In genomic region chr18:24118750-24119577, GRCh38 we compare ENCODE assay signal across 8 cellular contexts. TPM values are rescaled to one million over a fixed set of nuclear protein-coding genes. Genes with fewer than 3 reads are reported as not detected.
DNase-seq lines count a peak whose midpoint lies in the region; ATAC-seq, FAIRE-seq and TF ChIP-seq lines count a peak whose summit lies in the region.

No MANE protein-coding gene starts in this region.

- H4K20me1 ChIP-seq in endothelial cell of umbilical vein (replicated peaks; ENCODE audit: control insufficient read depth, extremely low read depth, insufficient read depth, low read length): no peaks in the 10 kb centered on the region

- H3K79me2 ChIP-seq in endothelial cell of umbilical vein (ENCODE audit: control insufficient read depth, insufficient read depth, low read length): no peaks in the 10 kb centered on the region

- no peak overlapping the region for H3K4me3 Mint-ChIP-seq in activated CD8-positive, alpha-beta memory T cell treated with anti-CD3 and anti-CD28 coated beads, Interleukin-2, amount 10 ng/mL, durations not matched to agents 7 days and 5 days
- no peak overlapping the region for H3K4me3 Mint-ChIP-seq in naive thymus-derived CD4-positive, alpha-beta T cell
- no peak overlapping the region for H3K4me3 Mint-ChIP-seq in stimulated activated effector memory CD8-positive, alpha-beta T cell treated with anti-CD3 and anti-CD28 coated beads, Interleukin-12 subunit alpha, Interleukin-12 subunit beta, amount 100 ng/mL, for 72 hours

- BruUV-seq in endothelial cell of umbilical vein (replicated peaks; lab: Mats Ljungman, UMichigan): no TSS peak

- H3K4me1 ChIP-seq in endothelial cell of umbilical vein (ENCODE audit: control insufficient read depth, extremely low read depth, insufficient read depth, low read length): no peaks in the 10 kb centered on the region
- H3K4me1 ChIP-seq in naive thymus-derived CD4-positive, alpha-beta T cell (ENCODE audit: control insufficient read depth in 2 of 2, insufficient read depth in 2 of 2, low read length in 2 of 2): peaks cover 0 to 6% of the 10 kb centered on the region in 2 donors

- no peak overlapping the region for H3K27ac ChIP-seq in endothelial cell of umbilical vein (ENCODE audit: insufficient read depth, low read depth, low read length)
- no peak overlapping the region for H3K27ac ChIP-seq in naive thymus-derived CD4-positive, alpha-beta T cell (ENCODE audit: low read depth, low read length)

- intact Hi-C loops in endothelial cell of umbilical vein (cut with micrococcal nuclease): loop anchor here (1.0 to 10.0 kb wide), 5 partner anchors 104 to 602 kb away; partner anchors contain the start of gene TTC39C
- intact Hi-C loops in naive thymus-derived CD4-positive, alpha-beta T cell (cut with micrococcal nuclease): loop anchor here (1.0 to 5.0 kb wide), 14 partner anchors 42 to 622 kb away; partner anchors contain the start of gene RMC1 (in 1 of the 2)

- peak; percentile 85 for DNase-seq in Ammon's horn (ENCODE audit: low spot score)
- DNase-seq in HS-27A (ENCODE audit: low read depth): peak; percentile 51
- DNase-seq in NOMO-1 treated with dmso at 0.1 percent for 144 hours (lab: John Stamatoyannopoulos, UW; ENCODE audit: unreplicated experiment): peak; percentile 5
- DNase-seq in activated CD8-positive, alpha-beta memory T cell treated with anti-CD3 and anti-CD28 coated beads, Interleukin-2, amount 10 ng/mL, durations not matched to agents 7 days and 5 days: peak; percentile 84
- DNase-seq in endothelial cell of umbilical vein (ENCODE audit: low read depth, low spot score): peak; percentile 81
- DNase-seq in naive thymus-derived CD4-positive, alpha-beta T cell: peak; percentile 49 to 82 (median 74)
- peak; percentile 64 to 84 for DNase-seq in stimulated activated effector memory CD8-positive, alpha-beta T cell treated with anti-CD3 and anti-CD28 coated beads, Interleukin-12 subunit alpha, Interleukin-12 subunit beta, amount 100 ng/mL, for 72 hours (ENCODE audit: low spot score in 2 of 2)

- no peaks in the 10 kb centered on the region for H3K36me3 ChIP-seq in endothelial cell of umbilical vein (ENCODE audit: control insufficient read depth in 2 of 2, extremely low read depth in 1 of 2, insufficient read depth in 2 of 2, low read length in 2 of 2)
- H3K36me3 ChIP-seq in naive thymus-derived CD4-positive, alpha-beta T cell (ENCODE audit: control insufficient read depth in 2 of 3, insufficient read depth in 3 of 3, low read length in 3 of 3): peaks cover 15 to 82% (median 24%) of the 10 kb centered on the region in 3 experiments

- no peak overlapping the region for H3K4me3 ChIP-seq in endothelial cell of umbilical vein (replicated peaks in 1 of 3; ENCODE audit: insufficient read depth in 1 of 3, low read depth in 1 of 3, low read length in 3 of 3)
- H3K4me3 ChIP-seq in naive thymus-derived CD4-positive, alpha-beta T cell (ENCODE audit: low read length): no peak overlapping the region

- dilution Hi-C loops in endothelial cell of umbilical vein (cut with MboI; ENCODE audit: extremely low pct_ligation_motif_present, low sequenced_read_pairs): loop anchor here (25.0 kb wide), 1 partner anchor 507 kb away; no protein-coding TSS in a partner anchor

- no peak overlapping the region for H2AFZ ChIP-seq in endothelial cell of umbilical vein (ENCODE audit: low read depth, low read length)

- CTCF ChIA-PET in activated CD8-positive, alpha-beta memory T cell treated with anti-CD3 and anti-CD28 coated beads, Interleukin-2, amount 10 ng/mL, durations not matched to agents 7 days and 5 days (lab: Charles Lee): interaction anchor here (0.7 to 1.5 kb wide), 7 partner anchors 31 to 307 kb away, joined by 3 to 6 read pairs (median 3); no protein-coding TSS in a partner anchor
- CTCF ChIA-PET in endothelial cell of umbilical vein (lab: Charles Lee): interaction anchor here (0.7 to 1.1 kb wide), 8 partner anchors 11 to 497 kb away, joined by 3 to 6 read pairs (median 3); no protein-coding TSS in a partner anchor
- CTCF ChIA-PET in naive thymus-derived CD4-positive, alpha-beta T cell (lab: Charles Lee): interaction anchor here (0.7 to 2.0 kb wide), 6 partner anchors 10 to 520 kb away, joined by 3 to 13 read pairs (median 4); no protein-coding TSS in a partner anchor

- no peaks in the 10 kb centered on the region for H3K9me1 ChIP-seq in endothelial cell of umbilical vein (replicated peaks; ENCODE audit: control insufficient read depth, extremely low read depth, insufficient read depth, low read length)

- peak; percentile 66 to 74 for TF ChIP-seq CTCF in endothelial cell of umbilical vein (IDR thresholded peaks at IDR 0.05; ENCODE audit: extremely low read depth in 1 of 2, insufficient read depth in 1 of 2, low read depth in 1 of 2, low read length in 2 of 2)

- no peak for TF ChIP-seq POLR2A in endothelial cell of umbilical vein (IDR thresholded peaks at IDR 0.05; ENCODE audit: low read depth, low read length)

- H3K36me3 Mint-ChIP-seq in activated CD8-positive, alpha-beta memory T cell treated with anti-CD3 and anti-CD28 coated beads, Interleukin-2, amount 10 ng/mL, durations not matched to agents 7 days and 5 days: peaks cover 37% of the 10 kb centered on the region
- peaks cover 8 to 45% (median 21%) of the 10 kb centered on the region in 5 donors for H3K36me3 Mint-ChIP-seq in naive thymus-derived CD4-positive, alpha-beta T cell
- H3K36me3 Mint-ChIP-seq in stimulated activated effector memory CD8-positive, alpha-beta T cell treated with anti-CD3 and anti-CD28 coated beads, Interleukin-12 subunit alpha, Interleukin-12 subunit beta, amount 100 ng/mL, for 72 hours: peaks cover 98% of the 10 kb centered on the region

- no peaks in the 10 kb centered on the region for H3K9me3 Mint-ChIP-seq in activated CD8-positive, alpha-beta memory T cell treated with anti-CD3 and anti-CD28 coated beads, Interleukin-2, amount 10 ng/mL, durations not matched to agents 7 days and 5 days (ENCODE audit: low read depth)
- H3K9me3 Mint-ChIP-seq in naive thymus-derived CD4-positive, alpha-beta T cell: peaks cover 0 to 2% (median 0%) of the 10 kb centered on the region in 11 donors
- H3K9me3 Mint-ChIP-seq in stimulated activated effector memory CD8-positive, alpha-beta T cell treated with anti-CD3 and anti-CD28 coated beads, Interleukin-12 subunit alpha, Interleukin-12 subunit beta, amount 100 ng/mL, for 72 hours: no peaks in the 10 kb centered on the region

- no peak overlapping the region for H3K9ac ChIP-seq in endothelial cell of umbilical vein (replicated peaks; ENCODE audit: extremely low read depth, insufficient read depth, low read length)

- FAIRE-seq in endothelial cell of umbilical vein (lab: Jason Lieb, UNC): peak; percentile 94

- POLR2A ChIA-PET in endothelial cell of umbilical vein (lab: Charles Lee): no interaction called here
- POLR2A ChIA-PET in naive thymus-derived CD4-positive, alpha-beta T cell (lab: Charles Lee): interaction anchor here (0.6 kb wide), 1 partner anchor 18 kb away, joined by 3 read pairs; no protein-coding TSS in a partner anchor

- no peak overlapping the region for H3K4me2 ChIP-seq in endothelial cell of umbilical vein (ENCODE audit: insufficient read depth, low read length)

- no peaks in the 10 kb centered on the region for H3K27me3 ChIP-seq in endothelial cell of umbilical vein (ENCODE audit: control insufficient read depth in 2 of 2, insufficient read depth in 2 of 2, low read length in 2 of 2)
- no peaks in the 10 kb centered on the region for H3K27me3 ChIP-seq in naive thymus-derived CD4-positive, alpha-beta T cell (ENCODE audit: control insufficient read depth in 2 of 2, insufficient read depth in 2 of 2, low read length in 2 of 2)

- H3K9me3 ChIP-seq in endothelial cell of umbilical vein (replicated peaks; ENCODE audit: control insufficient read depth, insufficient read depth, low read length): no peaks in the 10 kb centered on the region
- H3K9me3 ChIP-seq in naive thymus-derived CD4-positive, alpha-beta T cell (ENCODE audit: control insufficient read depth in 2 of 3, low read length in 3 of 3): no peaks in the 10 kb centered on the region

- peaks cover 27% of the 10 kb centered on the region for H3K4me1 Mint-ChIP-seq in activated CD8-positive, alpha-beta memory T cell treated with anti-CD3 and anti-CD28 coated beads, Interleukin-2, amount 10 ng/mL, durations not matched to agents 7 days and 5 days
- peaks cover 1 to 41% (median 22%) of the 10 kb centered on the region in 7 donors for H3K4me1 Mint-ChIP-seq in naive thymus-derived CD4-positive, alpha-beta T cell
- H3K4me1 Mint-ChIP-seq in stimulated activated effector memory CD8-positive, alpha-beta T cell treated with anti-CD3 and anti-CD28 coated beads, Interleukin-12 subunit alpha, Interleukin-12 subunit beta, amount 100 ng/mL, for 72 hours: peaks cover 32% of the 10 kb centered on the region

- peak; percentile 52 for ATAC-seq in GM19043 (IDR thresholded peaks at IDR 0.05; ENCODE audit: low read depth, unreplicated experiment)
- peak; percentile 79 for ATAC-seq in activated CD8-positive, alpha-beta memory T cell treated with anti-CD3 and anti-CD28 coated beads, Interleukin-2, amount 10 ng/mL, durations not matched to agents 7 days and 5 days
- ATAC-seq in naive thymus-derived CD4-positive, alpha-beta T cell: peak; percentile 98
- ATAC-seq in stimulated activated effector memory CD8-positive, alpha-beta T cell treated with anti-CD3 and anti-CD28 coated beads, Interleukin-12 subunit alpha, Interleukin-12 subunit beta, amount 100 ng/mL, for 72 hours: peak; percentile 71

- no peak overlapping the region for H3K27ac Mint-ChIP-seq in activated CD8-positive, alpha-beta memory T cell treated with anti-CD3 and anti-CD28 coated beads, Interleukin-2, amount 10 ng/mL, durations not matched to agents 7 days and 5 days
- H3K27ac Mint-ChIP-seq in naive thymus-derived CD4-positive, alpha-beta T cell: peak overlapping the region in 7 of 9 donors; percentile 2 to 82 (median 61)
- peak overlapping the region; percentile 77 for H3K27ac Mint-ChIP-seq in stimulated activated effector memory CD8-positive, alpha-beta T cell treated with anti-CD3 and anti-CD28 coated beads, Interleukin-12 subunit alpha, Interleukin-12 subunit beta, amount 100 ng/mL, for 72 hours

- no peaks in the 10 kb centered on the region for H3K27me3 Mint-ChIP-seq in activated CD8-positive, alpha-beta memory T cell treated with anti-CD3 and anti-CD28 coated beads, Interleukin-2, amount 10 ng/mL, durations not matched to agents 7 days and 5 days
- no peaks in the 10 kb centered on the region for H3K27me3 Mint-ChIP-seq in naive thymus-derived CD4-positive, alpha-beta T cell

RNA-seq across cellular contexts. Expression of gene CABYR, which starts 19.9 kb away (rescaled TPM):
- total RNA-seq in activated CD8-positive, alpha-beta memory T cell treated with anti-CD3 and anti-CD28 coated beads, Interleukin-2, amount 10 ng/mL, durations not matched to agents 7 days and 5 days: 1 to 10 TPM in 1 of 2 experiments, under 1 TPM in 1; 0.76 to 1.2 TPM
- total RNA-seq in endothelial cell of umbilical vein: 8.9 and 11.4 TPM in 2 replicates
- 3.9 and 6.1 TPM in 2 replicates for polyA plus RNA-seq in endothelial cell of umbilical vein
- polyA plus RNA-seq in endothelial cell of umbilical vein (2011; cell fraction: cytosol; rRNA removed): 9.0 and 9.7 TPM in 2 replicates
- polyA plus RNA-seq in endothelial cell of umbilical vein (2011; cell fraction: nucleus; rRNA removed): 10.3 and 11.2 TPM in 2 replicates
- 6.7 and 8.0 TPM in 2 replicates for polyA plus RNA-seq in endothelial cell of umbilical vein (2012)
- polyA minus RNA-seq in endothelial cell of umbilical vein: 4.0 and 6.5 TPM in 2 replicates
- polyA minus RNA-seq in endothelial cell of umbilical vein (2011; cell fraction: cytosol; rRNA and poly(A)+ RNA removed): 2.4 TPM
- 2.5 and 4.0 TPM in 2 replicates for polyA minus RNA-seq in endothelial cell of umbilical vein (2011; cell fraction: nucleus; rRNA and poly(A)+ RNA removed)
- 1 to 10 TPM in 3 of 5 experiments, under 1 TPM in 2; 0.65 to 1.4 (median 1.1) TPM for total RNA-seq in naive thymus-derived CD4-positive, alpha-beta T cell
- under 1 TPM in 1 of 2 donors, not detected in 1; 0.74 TPM for polyA plus RNA-seq in naive thymus-derived CD4-positive, alpha-beta T cell

Comparison
In these comparisons a context has a peak if more than half of its experiments do, and no peak if none do; other contexts are left out.
1. DNase-seq: peak in every context shown above with its lines; median percentile 85 in Ammon's horn; 84 in activated CD8-positive, alpha-beta memory T cell treated with anti-CD3 and anti-CD28 coated beads, Interleukin-2, amount 10 ng/mL, durations not matched to agents 7 days and 5 days; 81 in endothelial cell of umbilical vein; 74 in naive thymus-derived CD4-positive, alpha-beta T cell; 74 in stimulated activated effector memory CD8-positive, alpha-beta T cell treated with anti-CD3 and anti-CD28 coated beads, Interleukin-12 subunit alpha, Interleukin-12 subunit beta, amount 100 ng/mL, for 72 hours; 51 in HS-27A; 5 in NOMO-1 treated with dmso at 0.1 percent for 144 hours.